1 cellular context compared by ENCODE assay signal in the genomic region with DNA sequence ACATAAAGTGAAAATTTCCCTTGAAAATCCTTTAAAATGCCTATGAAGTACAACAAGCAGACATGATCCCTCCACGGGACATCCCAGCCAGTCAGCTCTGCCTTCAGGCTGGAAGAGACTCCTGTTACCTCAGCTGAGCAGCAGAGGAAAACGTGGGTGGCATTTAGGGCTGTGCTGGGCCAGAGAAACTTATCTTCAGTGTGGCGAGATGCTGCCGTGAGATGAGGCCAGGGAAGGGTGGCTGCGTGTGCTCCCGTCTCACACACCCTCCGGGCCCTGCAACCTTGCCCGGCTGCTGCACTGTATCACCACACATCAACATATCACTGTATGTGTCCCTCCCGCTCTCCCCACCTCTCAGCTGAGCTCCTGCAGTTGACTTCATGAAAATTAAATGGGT.
TF ChIP-seq lines count a peak whose summit lies in the region.

No MANE protein-coding gene starts in this region.

TF ChIP-seq in GM23338, 12 proteins besides CTCF, POLR2A, EP300 and RAD21:
- TF ChIP-seq EZH2phosphoT487 (IDR thresholded peaks at IDR 0.05; ENCODE audit: unreplicated experiment) (no peak), STAT1 (IDR thresholded peaks at IDR 0.05; ENCODE audit: unreplicated experiment) (no peak), JUNB (IDR thresholded peaks at IDR 0.05; ENCODE audit: unreplicated experiment) (no peak), EZH2 (IDR thresholded peaks at IDR 0.05; ENCODE audit: low read depth, unreplicated experiment) (no peak), NANOG (IDR thresholded peaks at IDR 0.05; ENCODE audit: borderline replicate concordance) (no peak), POLR2AphosphoS5 (IDR thresholded peaks at IDR 0.05; ENCODE audit: low read depth) (no peak), ZNF114 (CRISPR knock-in tag; IDR thresholded peaks at IDR 0.05) (no peak), ZNF331 (CRISPR knock-in tag; IDR thresholded peaks at IDR 0.05; ENCODE audit: low read depth) (no peak), CREB1 (CRISPR knock-in tag; IDR thresholded peaks at IDR 0.05; ENCODE audit: low read depth) (no peak)
- TF ChIP-seq, protein P1, sequence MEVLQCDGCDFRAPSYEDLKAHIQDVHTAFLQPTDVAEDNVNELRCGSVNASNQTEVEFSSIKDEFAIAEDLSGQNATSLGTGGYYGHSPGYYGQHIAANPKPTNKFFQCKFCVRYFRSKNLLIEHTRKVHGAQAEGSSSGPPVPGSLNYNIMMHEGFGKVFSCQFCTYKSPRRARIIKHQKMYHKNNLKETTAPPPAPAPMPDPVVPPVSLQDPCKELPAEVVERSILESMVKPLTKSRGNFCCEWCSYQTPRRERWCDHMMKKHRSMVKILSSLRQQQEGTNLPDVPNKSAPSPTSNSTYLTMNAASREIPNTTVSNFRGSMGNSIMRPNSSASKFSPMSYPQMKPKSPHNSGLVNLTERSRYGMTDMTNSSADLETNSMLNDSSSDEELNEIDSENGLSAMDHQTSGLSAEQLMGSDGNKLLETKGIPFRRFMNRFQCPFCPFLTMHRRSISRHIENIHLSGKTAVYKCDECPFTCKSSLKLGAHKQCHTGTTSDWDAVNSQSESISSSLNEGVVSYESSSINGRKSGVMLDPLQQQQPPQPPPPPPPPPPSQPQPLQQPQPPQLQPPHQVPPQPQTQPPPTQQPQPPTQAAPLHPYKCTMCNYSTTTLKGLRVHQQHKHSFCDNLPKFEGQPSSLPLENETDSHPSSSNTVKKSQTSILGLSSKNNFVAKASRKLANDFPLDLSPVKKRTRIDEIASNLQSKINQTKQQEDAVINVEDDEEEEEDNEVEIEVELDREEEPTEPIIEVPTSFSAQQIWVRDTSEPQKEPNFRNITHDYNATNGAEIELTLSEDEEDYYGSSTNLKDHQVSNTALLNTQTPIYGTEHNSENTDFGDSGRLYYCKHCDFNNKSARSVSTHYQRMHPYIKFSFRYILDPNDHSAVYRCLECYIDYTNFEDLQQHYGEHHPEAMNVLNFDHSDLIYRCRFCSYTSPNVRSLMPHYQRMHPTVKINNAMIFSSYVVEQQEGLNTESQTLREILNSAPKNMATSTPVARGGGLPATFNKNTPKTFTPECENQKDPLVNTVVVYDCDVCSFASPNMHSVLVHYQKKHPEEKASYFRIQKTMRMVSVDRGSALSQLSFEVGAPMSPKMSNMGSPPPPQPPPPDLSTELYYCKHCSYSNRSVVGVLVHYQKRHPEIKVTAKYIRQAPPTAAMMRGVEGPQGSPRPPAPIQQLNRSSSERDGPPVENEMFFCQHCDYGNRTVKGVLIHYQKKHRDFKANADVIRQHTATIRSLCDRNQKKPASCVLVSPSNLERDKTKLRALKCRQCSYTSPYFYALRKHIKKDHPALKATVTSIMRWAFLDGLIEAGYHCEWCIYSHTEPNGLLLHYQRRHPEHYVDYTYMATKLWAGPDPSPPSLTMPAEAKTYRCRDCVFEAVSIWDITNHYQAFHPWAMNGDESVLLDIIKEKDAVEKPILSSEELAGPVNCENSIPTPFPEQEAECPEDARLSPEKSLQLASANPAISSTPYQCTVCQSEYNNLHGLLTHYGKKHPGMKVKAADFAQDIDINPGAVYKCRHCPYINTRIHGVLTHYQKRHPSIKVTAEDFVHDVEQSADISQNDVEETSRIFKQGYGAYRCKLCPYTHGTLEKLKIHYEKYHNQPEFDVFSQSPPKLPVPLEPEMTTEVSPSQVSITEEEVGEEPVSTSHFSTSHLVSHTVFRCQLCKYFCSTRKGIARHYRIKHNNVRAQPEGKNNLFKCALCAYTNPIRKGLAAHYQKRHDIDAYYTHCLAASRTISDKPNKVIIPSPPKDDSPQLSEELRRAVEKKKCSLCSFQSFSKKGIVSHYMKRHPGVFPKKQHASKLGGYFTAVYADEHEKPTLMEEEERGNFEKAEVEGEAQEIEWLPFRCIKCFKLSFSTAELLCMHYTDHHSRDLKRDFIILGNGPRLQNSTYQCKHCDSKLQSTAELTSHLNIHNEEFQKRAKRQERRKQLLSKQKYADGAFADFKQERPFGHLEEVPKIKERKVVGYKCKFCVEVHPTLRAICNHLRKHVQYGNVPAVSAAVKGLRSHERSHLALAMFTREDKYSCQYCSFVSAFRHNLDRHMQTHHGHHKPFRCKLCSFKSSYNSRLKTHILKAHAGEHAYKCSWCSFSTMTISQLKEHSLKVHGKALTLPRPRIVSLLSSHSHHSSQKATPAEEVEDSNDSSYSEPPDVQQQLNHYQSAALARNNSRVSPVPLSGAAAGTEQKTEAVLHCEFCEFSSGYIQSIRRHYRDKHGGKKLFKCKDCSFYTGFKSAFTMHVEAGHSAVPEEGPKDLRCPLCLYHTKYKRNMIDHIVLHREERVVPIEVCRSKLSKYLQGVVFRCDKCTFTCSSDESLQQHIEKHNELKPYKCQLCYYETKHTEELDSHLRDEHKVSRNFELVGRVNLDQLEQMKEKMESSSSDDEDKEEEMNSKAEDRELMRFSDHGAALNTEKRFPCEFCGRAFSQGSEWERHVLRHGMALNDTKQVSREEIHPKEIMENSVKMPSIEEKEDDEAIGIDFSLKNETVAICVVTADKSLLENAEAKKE (CRISPR knock-in tag; IDR thresholded peaks at IDR 0.05) = no peak
- TF ChIP-seq, protein P2, sequence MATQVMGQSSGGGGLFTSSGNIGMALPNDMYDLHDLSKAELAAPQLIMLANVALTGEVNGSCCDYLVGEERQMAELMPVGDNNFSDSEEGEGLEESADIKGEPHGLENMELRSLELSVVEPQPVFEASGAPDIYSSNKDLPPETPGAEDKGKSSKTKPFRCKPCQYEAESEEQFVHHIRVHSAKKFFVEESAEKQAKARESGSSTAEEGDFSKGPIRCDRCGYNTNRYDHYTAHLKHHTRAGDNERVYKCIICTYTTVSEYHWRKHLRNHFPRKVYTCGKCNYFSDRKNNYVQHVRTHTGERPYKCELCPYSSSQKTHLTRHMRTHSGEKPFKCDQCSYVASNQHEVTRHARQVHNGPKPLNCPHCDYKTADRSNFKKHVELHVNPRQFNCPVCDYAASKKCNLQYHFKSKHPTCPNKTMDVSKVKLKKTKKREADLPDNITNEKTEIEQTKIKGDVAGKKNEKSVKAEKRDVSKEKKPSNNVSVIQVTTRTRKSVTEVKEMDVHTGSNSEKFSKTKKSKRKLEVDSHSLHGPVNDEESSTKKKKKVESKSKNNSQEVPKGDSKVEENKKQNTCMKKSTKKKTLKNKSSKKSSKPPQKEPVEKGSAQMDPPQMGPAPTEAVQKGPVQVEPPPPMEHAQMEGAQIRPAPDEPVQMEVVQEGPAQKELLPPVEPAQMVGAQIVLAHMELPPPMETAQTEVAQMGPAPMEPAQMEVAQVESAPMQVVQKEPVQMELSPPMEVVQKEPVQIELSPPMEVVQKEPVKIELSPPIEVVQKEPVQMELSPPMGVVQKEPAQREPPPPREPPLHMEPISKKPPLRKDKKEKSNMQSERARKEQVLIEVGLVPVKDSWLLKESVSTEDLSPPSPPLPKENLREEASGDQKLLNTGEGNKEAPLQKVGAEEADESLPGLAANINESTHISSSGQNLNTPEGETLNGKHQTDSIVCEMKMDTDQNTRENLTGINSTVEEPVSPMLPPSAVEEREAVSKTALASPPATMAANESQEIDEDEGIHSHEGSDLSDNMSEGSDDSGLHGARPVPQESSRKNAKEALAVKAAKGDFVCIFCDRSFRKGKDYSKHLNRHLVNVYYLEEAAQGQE (IDR thresholded peaks at IDR 0.05; ENCODE audit: unreplicated experiment) = no peak
- TF ChIP-seq, protein P3, sequence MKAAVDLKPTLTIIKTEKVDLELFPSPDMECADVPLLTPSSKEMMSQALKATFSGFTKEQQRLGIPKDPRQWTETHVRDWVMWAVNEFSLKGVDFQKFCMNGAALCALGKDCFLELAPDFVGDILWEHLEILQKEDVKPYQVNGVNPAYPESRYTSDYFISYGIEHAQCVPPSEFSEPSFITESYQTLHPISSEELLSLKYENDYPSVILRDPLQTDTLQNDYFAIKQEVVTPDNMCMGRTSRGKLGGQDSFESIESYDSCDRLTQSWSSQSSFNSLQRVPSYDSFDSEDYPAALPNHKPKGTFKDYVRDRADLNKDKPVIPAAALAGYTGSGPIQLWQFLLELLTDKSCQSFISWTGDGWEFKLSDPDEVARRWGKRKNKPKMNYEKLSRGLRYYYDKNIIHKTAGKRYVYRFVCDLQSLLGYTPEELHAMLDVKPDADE (IDR thresholded peaks at IDR 0.05) = no peak
